1 cellular context compared by ENCODE assay signal in the genomic region with DNA sequence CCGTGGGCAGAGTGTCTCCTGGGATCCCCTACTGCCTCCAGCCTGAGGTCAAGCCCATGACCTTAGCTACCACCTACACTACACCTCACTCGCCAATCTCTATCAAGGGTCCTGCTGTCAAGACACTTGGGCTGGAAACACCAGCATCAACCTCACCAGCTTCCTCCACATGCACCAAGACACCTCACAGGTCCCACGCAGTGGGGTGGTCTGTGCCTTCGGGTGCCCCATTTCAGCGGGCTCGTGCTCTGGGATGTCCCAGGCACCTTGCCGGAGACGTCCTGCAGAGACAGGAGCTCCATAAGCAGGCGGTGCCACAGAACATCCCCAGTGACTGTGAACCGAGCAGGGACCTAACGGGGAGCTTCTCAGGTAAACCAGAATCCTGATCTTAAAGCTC.
TF ChIP-seq lines count a peak whose summit lies in the region.

No MANE protein-coding gene starts in this region.

TF ChIP-seq in HEK293T, 16 proteins besides CTCF, POLR2A, EP300 and RAD21:
- no peak for TF ChIP-seq LEF1 (IDR thresholded peaks at IDR 0.05; ENCODE audit: borderline replicate concordance)
- no peak for TF ChIP-seq CTBP1 (IDR thresholded peaks at IDR 0.05; ENCODE audit: borderline replicate concordance)
- no peak for TF ChIP-seq HDGF (IDR thresholded peaks at IDR 0.05; ENCODE audit: borderline replicate concordance)
- no peak for TF ChIP-seq BHLHE40 (IDR thresholded peaks at IDR 0.05; ENCODE audit: borderline replicate concordance)
- no peak for TF ChIP-seq SP1 (IDR thresholded peaks at IDR 0.05)
- no peak for TF ChIP-seq FOXM1 (IDR thresholded peaks at IDR 0.05; ENCODE audit: borderline replicate concordance)
- TF ChIP-seq, protein P1, sequence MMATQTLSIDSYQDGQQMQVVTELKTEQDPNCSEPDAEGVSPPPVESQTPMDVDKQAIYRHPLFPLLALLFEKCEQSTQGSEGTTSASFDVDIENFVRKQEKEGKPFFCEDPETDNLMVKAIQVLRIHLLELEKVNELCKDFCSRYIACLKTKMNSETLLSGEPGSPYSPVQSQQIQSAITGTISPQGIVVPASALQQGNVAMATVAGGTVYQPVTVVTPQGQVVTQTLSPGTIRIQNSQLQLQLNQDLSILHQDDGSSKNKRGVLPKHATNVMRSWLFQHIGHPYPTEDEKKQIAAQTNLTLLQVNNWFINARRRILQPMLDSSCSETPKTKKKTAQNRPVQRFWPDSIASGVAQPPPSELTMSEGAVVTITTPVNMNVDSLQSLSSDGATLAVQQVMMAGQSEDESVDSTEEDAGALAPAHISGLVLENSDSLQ (IDR thresholded peaks at IDR 0.05): no peak
- no peak for TF ChIP-seq ARNT (IDR thresholded peaks at IDR 0.05)
- no peak for TF ChIP-seq FOXA1 (IDR thresholded peaks at IDR 0.05)
- TF ChIP-seq FOXK2 (IDR thresholded peaks at IDR 0.05): no peak
- TF ChIP-seq ZNF384 (IDR thresholded peaks at IDR 0.05): no peak
- no peak for TF ChIP-seq NFRKB (IDR thresholded peaks at IDR 0.05)
- TF ChIP-seq ELF4 (IDR thresholded peaks at IDR 0.05): no peak
- TF ChIP-seq TARDBP (IDR thresholded peaks at IDR 0.05): no peak
- no peak for TF ChIP-seq L3MBTL2 (conservative IDR thresholded peaks at IDR 0.05)
